Comparison of ENCODE assay signal across 1 cellular context in the genomic region with DNA sequence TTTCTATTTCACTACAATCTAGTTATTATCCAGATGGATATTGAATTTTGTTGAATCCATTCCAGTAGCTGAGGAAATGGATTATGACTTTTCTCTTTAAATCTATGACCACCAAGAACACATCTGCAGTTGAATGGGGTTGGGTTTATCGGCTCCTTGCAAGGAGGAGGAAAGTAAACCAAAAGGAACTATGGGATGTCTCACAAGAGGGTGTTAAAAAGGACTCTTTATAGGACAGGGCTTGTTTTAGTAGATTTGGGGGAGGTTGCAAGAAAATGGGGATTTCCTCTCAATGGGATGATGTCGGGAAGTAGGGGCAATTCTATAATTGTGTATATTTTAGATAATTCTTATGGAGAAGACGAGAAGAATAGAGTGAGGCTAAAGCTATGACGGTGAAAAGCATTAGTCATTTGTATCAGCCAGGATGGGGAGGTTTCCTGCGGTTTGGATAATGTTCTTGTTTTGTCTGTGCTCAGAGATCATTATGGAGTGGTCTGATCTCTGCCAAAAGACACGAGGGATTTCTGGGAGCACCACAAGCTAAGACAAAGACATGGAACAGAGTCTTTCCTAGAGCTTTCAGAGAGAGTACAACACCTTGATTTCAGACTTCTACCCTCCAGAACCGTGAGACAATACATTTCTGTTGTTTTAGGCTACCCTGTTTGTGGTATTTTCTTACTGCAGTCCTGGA.
TF ChIP-seq lines count a peak whose summit lies in the region.

No MANE protein-coding gene starts in this region.

TF ChIP-seq in K562, 482 proteins besides CTCF, POLR2A, EP300 and RAD21 (continued from another document):
- TF ChIP-seq MLLT1 (IDR thresholded peaks at IDR 0.05): peak in 1 of 2 experiments; percentile 87; a peak in 2 of 4 replicates
- no peak for TF ChIP-seq BDP1 (IDR thresholded peaks at IDR 0.05; ENCODE audit: insufficient read depth, insufficient read length)
- TF ChIP-seq C11orf30 (IDR thresholded peaks at IDR 0.05; ENCODE audit: low read depth): peak; percentile 69
- no peak for TF ChIP-seq ID3 (CRISPR knock-in tag; IDR thresholded peaks at IDR 0.05)
- TF ChIP-seq ID3 (tag; IDR thresholded peaks at IDR 0.05): peak; percentile 82
- TF ChIP-seq, protein P1, sequence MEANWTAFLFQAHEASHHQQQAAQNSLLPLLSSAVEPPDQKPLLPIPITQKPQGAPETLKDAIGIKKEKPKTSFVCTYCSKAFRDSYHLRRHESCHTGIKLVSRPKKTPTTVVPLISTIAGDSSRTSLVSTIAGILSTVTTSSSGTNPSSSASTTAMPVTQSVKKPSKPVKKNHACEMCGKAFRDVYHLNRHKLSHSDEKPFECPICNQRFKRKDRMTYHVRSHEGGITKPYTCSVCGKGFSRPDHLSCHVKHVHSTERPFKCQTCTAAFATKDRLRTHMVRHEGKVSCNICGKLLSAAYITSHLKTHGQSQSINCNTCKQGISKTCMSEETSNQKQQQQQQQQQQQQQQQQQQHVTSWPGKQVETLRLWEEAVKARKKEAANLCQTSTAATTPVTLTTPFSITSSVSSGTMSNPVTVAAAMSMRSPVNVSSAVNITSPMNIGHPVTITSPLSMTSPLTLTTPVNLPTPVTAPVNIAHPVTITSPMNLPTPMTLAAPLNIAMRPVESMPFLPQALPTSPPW (CRISPR knock-in tag; IDR thresholded peaks at IDR 0.05): peak; percentile 44; the same call in 1 of the 2 replicates
- TF ChIP-seq HEY1 (CRISPR knock-in tag; IDR thresholded peaks at IDR 0.05; ENCODE audit: borderline replicate concordance): no peak
- peak; percentile 58; the same call in 1 of the 2 replicates for TF ChIP-seq SMAD3 (CRISPR knock-in tag; conservative IDR thresholded peaks at IDR 0.05)
- TF ChIP-seq, protein P2, sequence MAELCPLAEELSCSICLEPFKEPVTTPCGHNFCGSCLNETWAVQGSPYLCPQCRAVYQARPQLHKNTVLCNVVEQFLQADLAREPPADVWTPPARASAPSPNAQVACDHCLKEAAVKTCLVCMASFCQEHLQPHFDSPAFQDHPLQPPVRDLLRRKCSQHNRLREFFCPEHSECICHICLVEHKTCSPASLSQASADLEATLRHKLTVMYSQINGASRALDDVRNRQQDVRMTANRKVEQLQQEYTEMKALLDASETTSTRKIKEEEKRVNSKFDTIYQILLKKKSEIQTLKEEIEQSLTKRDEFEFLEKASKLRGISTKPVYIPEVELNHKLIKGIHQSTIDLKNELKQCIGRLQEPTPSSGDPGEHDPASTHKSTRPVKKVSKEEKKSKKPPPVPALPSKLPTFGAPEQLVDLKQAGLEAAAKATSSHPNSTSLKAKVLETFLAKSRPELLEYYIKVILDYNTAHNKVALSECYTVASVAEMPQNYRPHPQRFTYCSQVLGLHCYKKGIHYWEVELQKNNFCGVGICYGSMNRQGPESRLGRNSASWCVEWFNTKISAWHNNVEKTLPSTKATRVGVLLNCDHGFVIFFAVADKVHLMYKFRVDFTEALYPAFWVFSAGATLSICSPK (IDR thresholded peaks at IDR 0.05; ENCODE audit: borderline replicate concordance): no peak
- TF ChIP-seq, protein P3, sequence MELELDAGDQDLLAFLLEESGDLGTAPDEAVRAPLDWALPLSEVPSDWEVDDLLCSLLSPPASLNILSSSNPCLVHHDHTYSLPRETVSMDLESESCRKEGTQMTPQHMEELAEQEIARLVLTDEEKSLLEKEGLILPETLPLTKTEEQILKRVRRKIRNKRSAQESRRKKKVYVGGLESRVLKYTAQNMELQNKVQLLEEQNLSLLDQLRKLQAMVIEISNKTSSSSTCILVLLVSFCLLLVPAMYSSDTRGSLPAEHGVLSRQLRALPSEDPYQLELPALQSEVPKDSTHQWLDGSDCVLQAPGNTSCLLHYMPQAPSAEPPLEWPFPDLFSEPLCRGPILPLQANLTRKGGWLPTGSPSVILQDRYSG (tag; conservative IDR thresholded peaks at IDR 0.05; ENCODE audit: low read depth): peak; percentile 71; the same call in 1 of the 2 replicates
- no peak for TF ChIP-seq GATA2 (CRISPR knock-in tag; IDR thresholded peaks at IDR 0.05)
- TF ChIP-seq MEIS2 (IDR thresholded peaks at IDR 0.05; ENCODE audit: partially characterized antibody): peak; percentile 60
- TF ChIP-seq MCM7 (IDR thresholded peaks at IDR 0.05): no peak
- TF ChIP-seq SLC30A9 (CRISPR knock-in tag; IDR thresholded peaks at IDR 0.05): no peak
- no peak; the same call in 1 of the 2 replicates for TF ChIP-seq PML (IDR thresholded peaks at IDR 0.05; ENCODE audit: low read length)
- no peak for TF ChIP-seq PCBP1 (IDR thresholded peaks at IDR 0.05; ENCODE audit: low read depth, low read length, poor library complexity, severe bottlenecking)
- TF ChIP-seq ZFX (CRISPR knock-in tag; IDR thresholded peaks at IDR 0.05): no peak
- TF ChIP-seq ZNF444 (CRISPR knock-in tag; IDR thresholded peaks at IDR 0.05): no peak
